ENCODE assay signal across 21 cellular contexts in the genomic region with DNA sequence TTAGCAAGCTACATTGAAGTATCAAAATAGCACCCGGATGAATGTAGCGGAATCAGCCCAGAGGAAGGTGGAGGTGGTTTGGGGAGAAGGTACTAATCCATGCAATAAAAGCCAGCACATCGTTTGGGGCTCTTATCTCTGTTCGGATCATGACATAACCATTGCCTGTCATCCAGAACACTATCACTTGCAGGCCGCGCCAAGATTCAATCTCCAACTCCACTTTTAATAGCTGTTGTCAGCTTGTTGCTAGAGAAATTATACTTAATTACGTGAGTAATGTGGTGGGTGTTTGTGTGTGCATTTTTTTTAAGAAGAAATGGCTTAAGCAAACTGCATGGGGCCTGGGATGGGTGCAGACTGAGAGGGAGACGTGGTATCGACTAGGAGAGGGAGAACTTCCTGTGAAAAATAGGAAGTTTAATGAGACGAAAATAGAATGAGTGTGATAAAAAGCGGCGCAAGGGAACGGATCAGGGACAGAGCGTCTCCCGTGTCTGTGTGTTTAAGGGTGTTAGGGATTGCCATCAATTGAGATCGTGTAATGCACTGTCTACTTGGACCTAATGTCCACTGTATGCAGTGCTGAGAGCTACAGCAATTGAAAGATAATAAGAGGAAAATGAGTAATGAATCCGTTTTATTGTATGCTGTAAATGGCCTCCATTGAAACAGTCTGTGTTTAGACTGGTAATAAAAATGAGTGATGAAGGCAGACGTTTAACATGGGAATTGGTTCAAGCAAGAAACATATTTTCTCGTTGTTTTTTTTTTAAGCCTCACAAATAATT. TPM values are rescaled to one million over a fixed set of nuclear protein-coding genes. Genes with fewer than 3 reads are reported as not detected.
DNase-seq lines count a peak whose midpoint lies in the region; ATAC-seq and TF ChIP-seq lines count a peak whose summit lies in the region.
"Had no signal": no experiment of that assay in that cellular context is flagged by ENCODE, and none has a peak within 500 bp of the region (broad histone marks: within the 10 kb centered on the region; RNA-seq: fewer than 3 reads in every experiment).

No MANE protein-coding gene starts in this region.

- ATAC-seq in GM23338 (no peak), GM21723 (IDR thresholded peaks at IDR 0.05; ENCODE audit: unreplicated experiment) (no peak), HG02981 (IDR thresholded peaks at IDR 0.05; ENCODE audit: unreplicated experiment) (no peak)
- ATAC-seq: activated CD8-positive, alpha-beta memory T cell treated with anti-CD3 and anti-CD28 coated beads, Interleukin-2, amount 10 ng/mL, durations not matched to agents 7 days and 5 days; esophagus mucosa; left ventricle myocardium superior; stimulated activated naive CD8-positive, alpha-beta T cell treated with anti-CD3 and anti-CD28 coated beads, Interleukin-15, amount 100 ng/mL, for 72 hours had no signal

- peak overlapping the region; percentile 56; the same call in 1 of the 2 replicates for H2AFZ ChIP-seq in GM23338
- H2AFZ ChIP-seq in OCI-LY3 (ENCODE audit: low read depth, low read length): 0 out of 2 replicates have a peak overlapping the region, but pooled peaks have one; percentile 30

- no peak overlapping the region for H3K56ac ChIP-seq in mesendoderm (ENCODE audit: low read length)

- no peak overlapping the region for H3K4me3 Mint-ChIP-seq in GM23338
- H3K4me3 Mint-ChIP-seq: activated CD8-positive, alpha-beta memory T cell treated with anti-CD3 and anti-CD28 coated beads, Interleukin-2, amount 10 ng/mL, durations not matched to agents 7 days and 5 days; stimulated activated naive CD8-positive, alpha-beta T cell treated with anti-CD3 and anti-CD28 coated beads, Interleukin-15, amount 100 ng/mL, for 72 hours had no signal

- no peaks in the 10 kb centered on the region for H3K79me1 ChIP-seq in mesendoderm (ENCODE audit: low read length)

- no peaks in the 10 kb centered on the region for H4K20me1 ChIP-seq in BLaER1 treated with 17β-estradiol and CSF1 and Interleukin-3, amounts not matched to agents 10 nM and 100 nM
- H4K20me1 ChIP-seq in GM23338 (replicated peaks; ENCODE audit: insufficient read depth): no peaks in the 10 kb centered on the region
- no peaks in the 10 kb centered on the region for H4K20me1 ChIP-seq in OCI-LY3 (ENCODE audit: insufficient read depth, low read length)

- no peak overlapping the region for H3K4me3 ChIP-seq in BLaER1 treated with 17β-estradiol and CSF1 and Interleukin-3, amounts not matched to agents 10 nM and 100 nM
- H3K4me3 ChIP-seq in GM23338 (no peak overlapping the region), OCI-LY3 (ENCODE audit: low read length) (no peak overlapping the region), mesendoderm (ENCODE audit: low read length) (no peak overlapping the region)
- H3K4me3 ChIP-seq: cardiac muscle cell, dorsolateral prefrontal cortex, SJSA1 had no signal

- no peak for TF ChIP-seq CTCF in GM23338 (conservative IDR thresholded peaks at IDR 0.05; ENCODE audit: low read depth in 2 of 2)
- no peak for TF ChIP-seq CTCF in OCI-LY3 (IDR thresholded peaks at IDR 0.05; ENCODE audit: low read depth, low read length)

- no peak overlapping the region for H3K27ac ChIP-seq in BLaER1 treated with 17β-estradiol and CSF1 and Interleukin-3, amounts not matched to agents 10 nM and 100 nM
- H3K27ac ChIP-seq in GM23338 (ENCODE audit: low read depth) (no peak overlapping the region), OCI-LY3 (ENCODE audit: low read length) (no peak overlapping the region), mesendoderm (ENCODE audit: low read depth, low read length) (no peak overlapping the region)
- H3K27ac ChIP-seq: cardiac muscle cell, SJSA1 had no signal

- H3K18ac ChIP-seq in mesendoderm (ENCODE audit: low read length): no peak overlapping the region

- H3K27me3 ChIP-seq in BLaER1 treated with 17β-estradiol and CSF1 and Interleukin-3, amounts not matched to agents 10 nM and 100 nM: no peaks in the 10 kb centered on the region
- H3K27me3 ChIP-seq in GM23338 (ENCODE audit: insufficient read depth) (no peaks in the 10 kb centered on the region), OCI-LY3 (ENCODE audit: low read depth, low read length) (no peaks in the 10 kb centered on the region), mesendoderm (ENCODE audit: insufficient read depth, low read length, poor library complexity) (no peaks in the 10 kb centered on the region)

- no peak overlapping the region for H3K27ac Mint-ChIP-seq in GM23338
- H3K27ac Mint-ChIP-seq: activated CD8-positive, alpha-beta memory T cell treated with anti-CD3 and anti-CD28 coated beads, Interleukin-2, amount 10 ng/mL, durations not matched to agents 7 days and 5 days had no signal

- H2BK5ac ChIP-seq in mesendoderm (ENCODE audit: low read length): no peak overlapping the region

- H3K4ac ChIP-seq in mesendoderm (ENCODE audit: low read depth, low read length): no peak overlapping the region

- H3K36me3 ChIP-seq in BLaER1 treated with 17β-estradiol and CSF1 and Interleukin-3, amounts not matched to agents 10 nM and 100 nM: no peaks in the 10 kb centered on the region
- H3K36me3 ChIP-seq in GM23338 (ENCODE audit: insufficient read depth) (no peaks in the 10 kb centered on the region), OCI-LY3 (replicated peaks; ENCODE audit: low read depth, low read length) (no peaks in the 10 kb centered on the region), mesendoderm (ENCODE audit: control insufficient read depth, insufficient read depth, low read length) (no peaks in the 10 kb centered on the region)
- H3K36me3 ChIP-seq: cardiac muscle cell, SJSA1 had no signal

- H3K36me3 Mint-ChIP-seq in GM23338 (ENCODE audit: low read depth): no peaks in the 10 kb centered on the region

- peak overlapping the region; percentile 14 to 83 (median 50) for H3K4me2 ChIP-seq in BLaER1 treated with 17β-estradiol and CSF1 and Interleukin-3, amounts not matched to agents 10 nM and 100 nM
- H3K4me2 ChIP-seq in GM23338: no peak overlapping the region
- H3K4me2 ChIP-seq in OCI-LY3 (ENCODE audit: low read length): peak overlapping the region; percentile 14; the same call in 1 of the 2 replicates
- H3K4me2 ChIP-seq in mesendoderm (ENCODE audit: low read length): no peak overlapping the region

- peaks cover 20% of the 10 kb centered on the region for H3K4me1 Mint-ChIP-seq in GM23338
- H3K4me1 Mint-ChIP-seq: stimulated activated naive CD8-positive, alpha-beta T cell treated with anti-CD3 and anti-CD28 coated beads, Interleukin-15, amount 100 ng/mL, for 72 hours had no signal

- no peak overlapping the region for H2AK5ac ChIP-seq in mesendoderm (ENCODE audit: low read length)

- H3K9me3 ChIP-seq in BLaER1 treated with 17β-estradiol and CSF1 and Interleukin-3, amounts not matched to agents 10 nM and 100 nM (replicated peaks in 1 of 11): no peaks in the 10 kb centered on the region
- no peaks in the 10 kb centered on the region for H3K9me3 ChIP-seq in OCI-LY3 (ENCODE audit: insufficient read depth, low read length)
- H3K9me3 ChIP-seq: Caco-2, SJSA1 had no signal

- no peaks in the 10 kb centered on the region for H3K9me3 Mint-ChIP-seq in GM23338
- H3K9me3 Mint-ChIP-seq: stimulated activated naive CD8-positive, alpha-beta T cell treated with anti-CD3 and anti-CD28 coated beads, Interleukin-15, amount 100 ng/mL, for 72 hours had no signal

- H3K79me2 ChIP-seq in GM23338 (replicated peaks; ENCODE audit: insufficient read depth) (no peaks in the 10 kb centered on the region), OCI-LY3 (ENCODE audit: low read length) (no peaks in the 10 kb centered on the region), mesendoderm (ENCODE audit: control insufficient read depth, insufficient read depth, low read length) (no peaks in the 10 kb centered on the region)

- H3K9ac ChIP-seq in BLaER1 treated with 17β-estradiol and CSF1 and Interleukin-3, amounts not matched to agents 10 nM and 100 nM: no peak overlapping the region
- H3K9ac ChIP-seq in OCI-LY3 (ENCODE audit: low read length): no peak overlapping the region
- H3K9ac ChIP-seq in mesendoderm (ENCODE audit: low read length): no peak overlapping the region

- H3F3A ChIP-seq in GM23338 (replicated peaks; ENCODE audit: low read depth): no peaks in the 10 kb centered on the region

- H2BK120ac ChIP-seq in mesendoderm (ENCODE audit: low read depth, low read length): no peak overlapping the region

- peaks cover 23 to 47% (median 37%) of the 10 kb centered on the region in 10 experiments for H3K4me1 ChIP-seq in BLaER1 treated with 17β-estradiol and CSF1 and Interleukin-3, amounts not matched to agents 10 nM and 100 nM
- H3K4me1 ChIP-seq in GM23338 (ENCODE audit: insufficient read depth): peaks cover 24% of the 10 kb centered on the region
- H3K4me1 ChIP-seq in OCI-LY3 (ENCODE audit: low read length): peaks cover 36% of the 10 kb centered on the region
- no peaks in the 10 kb centered on the region for H3K4me1 ChIP-seq in mesendoderm (ENCODE audit: control insufficient read depth, low read depth, low read length)
- H3K4me1 ChIP-seq: SJSA1 had no signal

- H3K23ac ChIP-seq in mesendoderm (ENCODE audit: low read length): no peak overlapping the region

- WGBS in mesendoderm (ENCODE audit: extremely low coverage, insufficient coverage, low lambda C conversion rate): 100% methylated on average over 2 of the region's 19 CpGs

- DNase-seq in GM23338 (ENCODE audit: low spot score): no peak
- peak; percentile 10 for DNase-seq in foreskin melanocyte
- DNase-seq in activated CD8-positive, alpha-beta memory T cell treated with anti-CD3 and anti-CD28 coated beads, Interleukin-2, amount 50 U/mL, for 4 hours: no peak
- no peak for DNase-seq in mesendoderm
- DNase-seq: activated CD8-positive, alpha-beta memory T cell treated with anti-CD3 and anti-CD28 coated beads, Interleukin-2, amount 10 ng/mL, durations not matched to agents 7 days and 5 days; Caco-2; dorsolateral prefrontal cortex; left ventricle myocardium superior; NCI-H1694; NCI-H446; OCI-M1; stimulated activated CD4-positive, alpha-beta T cell treated with anti-CD3 and anti-CD28 coated beads, Interleukin-1b, Interleukin-23, amount 100 ng/mL, for 48 hours; stimulated activated naive CD8-positive, alpha-beta T cell treated with anti-CD3 and anti-CD28 coated beads, Interleukin-15, amount 100 ng/mL, for 72 hours; T1000 had no signal

- no peaks in the 10 kb centered on the region for H3K9me2 ChIP-seq in GM23338 (ENCODE audit: insufficient read depth)

- H4K5ac ChIP-seq in mesendoderm (ENCODE audit: low read length): no peak overlapping the region

- H3K27me3 Mint-ChIP-seq in GM23338 (ENCODE audit: insufficient read depth, low read depth, poor library complexity): peaks cover 11% of the 10 kb centered on the region
- H3K27me3 Mint-ChIP-seq: stimulated activated naive CD8-positive, alpha-beta T cell treated with anti-CD3 and anti-CD28 coated beads, Interleukin-15, amount 100 ng/mL, for 72 hours had no signal

- H2BK15ac ChIP-seq in mesendoderm (replicated peaks; ENCODE audit: low read depth): no peak overlapping the region

- no peak overlapping the region for H4K8ac ChIP-seq in mesendoderm (ENCODE audit: low read depth, low read length)

TF ChIP-seq in GM23338, 12 proteins besides CTCF, POLR2A, EP300 and RAD21 (continues in another document):
- no peak for TF ChIP-seq CREB1 (CRISPR knock-in tag; IDR thresholded peaks at IDR 0.05; ENCODE audit: low read depth)
- TF ChIP-seq EZH2 (IDR thresholded peaks at IDR 0.05; ENCODE audit: low read depth, unreplicated experiment): no peak

RNA-seq across cellular contexts. Expression of gene SFMBT2, which starts 27.6 kb away (rescaled TPM):
- 6.7 and 7.4 TPM in 2 replicates for total RNA-seq in GM23338 (2014; rRNA removed; shearing (Covaris generic))
- 2.7 and 2.9 TPM in 2 replicates for polyA plus RNA-seq in GM23338 (2016; fragmentation: Nextera tagmentation; extraction: Ambion mirVana)
- 1.1 TPM for polyA plus RNA-seq in mesendoderm (2013, experiment 1 of 2)
- polyA plus RNA-seq in mesendoderm (2013, experiment 2 of 2): 1.0 TPM
- total RNA-seq: Caco-2 had no signal

Comparison
In these comparisons a context has a peak if more than half of its experiments do, and no peak if none do; other contexts are left out.
1. H3K4me2 ChIP-seq: peak in BLaER1 treated with 17β-estradiol and CSF1 and Interleukin-3, amounts not matched to agents 10 nM and 100 nM (11 of 11) and OCI-LY3 (single experiment); none in GM23338 (single experiment) and mesendoderm (single experiment).